In the genomic region with DNA sequence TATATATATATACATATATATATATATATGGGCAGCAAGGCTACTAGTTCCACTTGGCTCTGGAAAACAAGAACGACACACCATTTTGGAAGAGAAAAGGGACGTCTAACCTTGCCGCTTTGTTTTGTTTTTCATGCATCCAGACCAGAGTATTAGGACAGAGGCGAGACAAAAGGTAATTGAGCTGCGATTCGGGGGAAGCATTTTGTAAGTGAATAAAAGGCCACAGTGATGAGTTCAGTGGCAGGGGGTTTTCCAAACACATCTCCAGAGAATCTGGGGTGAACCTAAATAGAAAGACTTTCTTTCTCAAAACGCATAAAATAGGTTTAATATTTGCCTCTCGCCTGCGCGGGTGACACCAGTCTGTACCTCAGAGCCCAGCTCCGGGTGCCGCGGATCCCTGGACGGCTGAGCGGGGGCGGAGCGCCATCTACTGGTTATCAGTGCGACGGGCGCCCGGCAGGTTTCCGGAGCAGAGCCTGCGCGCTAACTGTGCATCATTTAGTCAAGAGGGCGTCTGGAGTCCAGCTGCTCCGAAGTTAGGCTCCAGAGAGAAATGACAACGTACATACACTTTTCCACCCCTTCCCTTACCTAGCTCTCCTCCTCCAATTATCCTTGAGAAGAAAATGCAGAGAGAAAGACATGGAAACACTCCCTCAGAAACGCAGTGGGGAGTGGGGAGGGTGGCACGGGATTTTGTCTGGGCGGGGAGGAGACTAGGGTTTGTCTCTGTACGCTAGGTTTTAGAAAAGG, we compare ENCODE assay signal across 8 cellular contexts.
DNase-seq lines count a peak whose midpoint lies in the region; ATAC-seq and TF ChIP-seq lines count a peak whose summit lies in the region.

No MANE protein-coding gene starts in this region.

- no peak overlapping the region for H2AFZ ChIP-seq in neural cell (ENCODE audit: low read depth, low read length)

- H3K4me3 Mint-ChIP-seq in stimulated activated naive CD8-positive, alpha-beta T cell treated with anti-CD3 and anti-CD28 coated beads, Interleukin-15, amount 100 ng/mL, for 72 hours: peak overlapping the region; percentile 40 to 70

- H3K9me3 ChIP-seq in neural cell (ENCODE audit: low read length): no peaks in the 10 kb centered on the region

- no peak overlapping the region for H3K4me2 ChIP-seq in neural cell (ENCODE audit: low read length)

- peak; percentile 8 for DNase-seq in DMS53 treated with DMSO at 0.1 percent for 48 hours (lab: John Stamatoyannopoulos, UW; ENCODE audit: unreplicated experiment)
- peak; percentile 74 for DNase-seq in HuH-7 (ENCODE audit: low spot score)
- peak; percentile 61 for DNase-seq in RKO (ENCODE audit: low spot score)
- peak; percentile 77 to 78 for DNase-seq in activated T-helper 1 cell treated with anti-CD3 and anti-CD28 coated beads, Interleukin-2, amount 50 U/mL, for 16 hours (ENCODE audit: low read depth in 1 of 2, low spot score in 1 of 2)
- peak; percentile 74 for DNase-seq in fibroblast of pulmonary artery (ENCODE audit: low read depth)
- DNase-seq in stimulated activated naive CD8-positive, alpha-beta T cell treated with anti-CD3 and anti-CD28 coated beads, Interleukin-15, amount 100 ng/mL, for 72 hours: peak; percentile 81 to 85

- no peaks in the 10 kb centered on the region for H3K36me3 ChIP-seq in neural cell (ENCODE audit: insufficient read depth, low read length)

- no peaks in the 10 kb centered on the region for H3K27me3 ChIP-seq in neural cell (ENCODE audit: insufficient read depth, low read depth, low read length)

- peak; percentile 97 for ATAC-seq in GM21529 (IDR thresholded peaks at IDR 0.05; ENCODE audit: unreplicated experiment)
- peak; percentile 96 for ATAC-seq in stimulated activated naive CD8-positive, alpha-beta T cell treated with anti-CD3 and anti-CD28 coated beads, Interleukin-15, amount 100 ng/mL, for 72 hours

- H3K4me3 ChIP-seq in fibroblast of pulmonary artery (replicated peaks; ENCODE audit: low read depth, low read length) (peak overlapping the region; percentile 49), neural cell (ENCODE audit: low read length) (peak overlapping the region; percentile 44)

- no peaks in the 10 kb centered on the region for H4K20me1 ChIP-seq in neural cell (ENCODE audit: insufficient read depth)

- no peaks in the 10 kb centered on the region for H3K9me3 Mint-ChIP-seq in stimulated activated naive CD8-positive, alpha-beta T cell treated with anti-CD3 and anti-CD28 coated beads, Interleukin-15, amount 100 ng/mL, for 72 hours

- H3K27ac ChIP-seq in neural cell (ENCODE audit: low read length): peak overlapping the region; percentile 74

- H3F3A ChIP-seq in neural cell (ENCODE audit: insufficient read depth, low read length, poor library complexity, severe bottlenecking): peaks cover 4% of the 10 kb centered on the region

- H3K27ac Mint-ChIP-seq in stimulated activated naive CD8-positive, alpha-beta T cell treated with anti-CD3 and anti-CD28 coated beads, Interleukin-15, amount 100 ng/mL, for 72 hours: peak overlapping the region in 1 of 2 donors; percentile 64

- H3K79me2 ChIP-seq in neural cell (replicated peaks; ENCODE audit: insufficient read depth, low read length): no peaks in the 10 kb centered on the region

- TF ChIP-seq CTCF in fibroblast of pulmonary artery (IDR thresholded peaks at IDR 0.05; ENCODE audit: low read length, missing control alignments): peak; percentile 81
- TF ChIP-seq CTCF in neural cell (IDR thresholded peaks at IDR 0.05; ENCODE audit: poor library complexity, severe bottlenecking): peak; percentile 98

- peak overlapping the region; percentile 61 for H3K9ac ChIP-seq in neural cell (ENCODE audit: low read length)

- H3K27me3 Mint-ChIP-seq in stimulated activated naive CD8-positive, alpha-beta T cell treated with anti-CD3 and anti-CD28 coated beads, Interleukin-15, amount 100 ng/mL, for 72 hours: peaks cover 49% of the 10 kb centered on the region

- peaks cover 8% of the 10 kb centered on the region for H3K4me1 Mint-ChIP-seq in stimulated activated naive CD8-positive, alpha-beta T cell treated with anti-CD3 and anti-CD28 coated beads, Interleukin-15, amount 100 ng/mL, for 72 hours

- H3K9me2 ChIP-seq in neural cell (ENCODE audit: insufficient read depth, low read length): no peaks in the 10 kb centered on the region

- peak; percentile 61 for TF ChIP-seq EP300 in neural cell (conservative IDR thresholded peaks at IDR 0.05; ENCODE audit: poor library complexity, severe bottlenecking)

- TF ChIP-seq RAD21 in neural cell (conservative IDR thresholded peaks at IDR 0.05): peak; percentile 100

TF ChIP-seq in neural cell, 6 proteins besides CTCF, POLR2A, EP300 and RAD21:
- TF ChIP-seq EZH2 (IDR thresholded peaks at IDR 0.05; ENCODE audit: borderline replicate concordance, insufficient read depth, low read length, poor library complexity, severe bottlenecking) (no peak), TAF1 (IDR thresholded peaks at IDR 0.05; ENCODE audit: low read depth) (no peak), SMC3 (conservative IDR thresholded peaks at IDR 0.05; ENCODE audit: poor library complexity) (peak; percentile 99), MXI1 (conservative IDR thresholded peaks at IDR 0.05; ENCODE audit: poor library complexity, severe bottlenecking) (no peak), POLR2AphosphoS5 (IDR thresholded peaks at IDR 0.05) (no peak)
- TF ChIP-seq, protein P1, sequence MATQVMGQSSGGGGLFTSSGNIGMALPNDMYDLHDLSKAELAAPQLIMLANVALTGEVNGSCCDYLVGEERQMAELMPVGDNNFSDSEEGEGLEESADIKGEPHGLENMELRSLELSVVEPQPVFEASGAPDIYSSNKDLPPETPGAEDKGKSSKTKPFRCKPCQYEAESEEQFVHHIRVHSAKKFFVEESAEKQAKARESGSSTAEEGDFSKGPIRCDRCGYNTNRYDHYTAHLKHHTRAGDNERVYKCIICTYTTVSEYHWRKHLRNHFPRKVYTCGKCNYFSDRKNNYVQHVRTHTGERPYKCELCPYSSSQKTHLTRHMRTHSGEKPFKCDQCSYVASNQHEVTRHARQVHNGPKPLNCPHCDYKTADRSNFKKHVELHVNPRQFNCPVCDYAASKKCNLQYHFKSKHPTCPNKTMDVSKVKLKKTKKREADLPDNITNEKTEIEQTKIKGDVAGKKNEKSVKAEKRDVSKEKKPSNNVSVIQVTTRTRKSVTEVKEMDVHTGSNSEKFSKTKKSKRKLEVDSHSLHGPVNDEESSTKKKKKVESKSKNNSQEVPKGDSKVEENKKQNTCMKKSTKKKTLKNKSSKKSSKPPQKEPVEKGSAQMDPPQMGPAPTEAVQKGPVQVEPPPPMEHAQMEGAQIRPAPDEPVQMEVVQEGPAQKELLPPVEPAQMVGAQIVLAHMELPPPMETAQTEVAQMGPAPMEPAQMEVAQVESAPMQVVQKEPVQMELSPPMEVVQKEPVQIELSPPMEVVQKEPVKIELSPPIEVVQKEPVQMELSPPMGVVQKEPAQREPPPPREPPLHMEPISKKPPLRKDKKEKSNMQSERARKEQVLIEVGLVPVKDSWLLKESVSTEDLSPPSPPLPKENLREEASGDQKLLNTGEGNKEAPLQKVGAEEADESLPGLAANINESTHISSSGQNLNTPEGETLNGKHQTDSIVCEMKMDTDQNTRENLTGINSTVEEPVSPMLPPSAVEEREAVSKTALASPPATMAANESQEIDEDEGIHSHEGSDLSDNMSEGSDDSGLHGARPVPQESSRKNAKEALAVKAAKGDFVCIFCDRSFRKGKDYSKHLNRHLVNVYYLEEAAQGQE (IDR thresholded peaks at IDR 0.05; ENCODE audit: borderline replicate concordance): no peak

Comparison
In these comparisons a context has a peak if more than half of its experiments do, and no peak if none do; other contexts are left out.
1. Peak in every context shown above with its lines: DNase-seq, ATAC-seq, H3K4me3 ChIP-seq and H3K27ac ChIP-seq.
2. DNase-seq: peak in every context shown above with its lines; median percentile 83 in stimulated activated naive CD8-positive, alpha-beta T cell treated with anti-CD3 and anti-CD28 coated beads, Interleukin-15, amount 100 ng/mL, for 72 hours; 78 in activated T-helper 1 cell treated with anti-CD3 and anti-CD28 coated beads, Interleukin-2, amount 50 U/mL, for 16 hours; 74 in HuH-7; 74 in fibroblast of pulmonary artery; 61 in RKO; 8 in DMS53 treated with DMSO at 0.1 percent for 48 hours.